ENCODE assay signal across 14 cellular contexts in genomic region chr4:108972613-108973283, GRCh38.
DNase-seq lines count a peak whose midpoint lies in the region; ATAC-seq, FAIRE-seq and TF ChIP-seq lines count a peak whose summit lies in the region.
"Had no signal": no experiment of that assay in that cellular context is flagged by ENCODE, and none has a peak within 500 bp of the region (broad histone marks: within the 10 kb centered on the region; RNA-seq: fewer than 3 reads in every experiment).

No MANE protein-coding gene starts in this region.

- H3K4ac ChIP-seq in mesendoderm (ENCODE audit: low read depth, low read length), result no peak overlapping the region

- intact Hi-C loops in CD4-positive, alpha-beta memory T cell (cut with micrococcal nuclease), result no loop called here
- intact Hi-C loops in pancreas (cut with DNase I), result no loop called here

- H3K4me1 Mint-ChIP-seq in CD4-positive, alpha-beta memory T cell, result peaks cover 13 to 24% (median 21%) of the 10 kb centered on the region in 4 donors
- H3K4me1 Mint-ChIP-seq in activated CD8-positive, alpha-beta T cell treated with anti-CD3 and anti-CD28 coated beads, Interleukin-2, amount 10 ng/mL, durations not matched to agents 7 days and 5 days (ENCODE audit: low read depth), result peaks cover 37% of the 10 kb centered on the region

- no peak overlapping the region for H3K56ac ChIP-seq in mesendoderm (ENCODE audit: low read length)

- peak; percentile 60 for ATAC-seq in GM18868 (IDR thresholded peaks at IDR 0.05; ENCODE audit: unreplicated experiment)
- ATAC-seq in HG02981 (IDR thresholded peaks at IDR 0.05; ENCODE audit: unreplicated experiment), result peak; percentile 57
- peak; percentile 87 for ATAC-seq in activated CD8-positive, alpha-beta T cell treated with anti-CD3 and anti-CD28 coated beads, Interleukin-2, amount 10 ng/mL, durations not matched to agents 7 days and 5 days
- no peak for ATAC-seq in pancreas
- ATAC-seq: heart left ventricle had no signal

- H3K27ac ChIP-seq in CD4-positive, alpha-beta memory T cell (ENCODE audit: low read depth, low read length), result no peak overlapping the region
- H3K27ac ChIP-seq in mesendoderm (ENCODE audit: low read depth, low read length) (no peak overlapping the region), pancreas (no peak overlapping the region)
- H3K27ac ChIP-seq: heart left ventricle, right atrium auricular region, stomach had no signal

- no peak for DNase-seq in CD4-positive, alpha-beta memory T cell
- DNase-seq in activated CD8-positive, alpha-beta T cell treated with anti-CD3 and anti-CD28 coated beads, Interleukin-2, amount 10 ng/mL, durations not matched to agents 7 days and 5 days, result peak; percentile 35
- DNase-seq in mesendoderm (no peak), pancreas (no peak)
- DNase-seq in effector CD4-positive, alpha-beta T cell, result no peak
- no peak for DNase-seq in stimulated activated CD4-positive, alpha-beta T cell treated with anti-CD3 and anti-CD28 coated beads, Interleukin-12 subunit alpha, Interleukin-12 subunit beta, amount 100 ng/mL, for 4 hours
- DNase-seq: erythroblast; heart left ventricle; NCI-H2107; stimulated activated CD4-positive, alpha-beta T cell treated with anti-CD3 and anti-CD28 coated beads, Interleukin-4, amount 100 ng/mL, for 24 hours; stomach had no signal

- peaks cover 20% of the 10 kb centered on the region for H3K4me1 ChIP-seq in CD4-positive, alpha-beta memory T cell (ENCODE audit: insufficient read depth, low read length)
- H3K4me1 ChIP-seq in mesendoderm (ENCODE audit: control insufficient read depth, low read depth, low read length) (no peaks in the 10 kb centered on the region), pancreas (no peaks in the 10 kb centered on the region)
- H3K4me1 ChIP-seq: heart left ventricle, right atrium auricular region, stomach had no signal

- no peak for TF ChIP-seq CTCF in pancreas (IDR thresholded peaks at IDR 0.05)

- no CpG with 5 or more reads among the region's 5 CpGs for WGBS in mesendoderm (ENCODE audit: extremely low coverage, insufficient coverage, low lambda C conversion rate)
- WGBS in pancreas, 2 donors, result 57 to 60% methylated on average over 5 of the region's 5 CpGs

- peak overlapping the region in 5 of 8 donors; percentile 2 to 45 (median 33) for H3K4me3 Mint-ChIP-seq in CD4-positive, alpha-beta memory T cell
- peak overlapping the region; percentile 43 for H3K4me3 Mint-ChIP-seq in activated CD8-positive, alpha-beta T cell treated with anti-CD3 and anti-CD28 coated beads, Interleukin-2, amount 10 ng/mL, durations not matched to agents 7 days and 5 days

- H3K79me2 ChIP-seq in mesendoderm (ENCODE audit: control insufficient read depth, insufficient read depth, low read length), result no peaks in the 10 kb centered on the region

- no peak overlapping the region for H4K8ac ChIP-seq in mesendoderm (ENCODE audit: low read depth, low read length)

- H2BK15ac ChIP-seq in mesendoderm (replicated peaks; ENCODE audit: low read depth), result no peak overlapping the region

- CTCF ChIA-PET in CD4-positive, alpha-beta memory T cell (lab: Charles Lee; ENCODE audit: partially characterized antibody), result no interaction called here
- CTCF ChIA-PET in activated CD8-positive, alpha-beta T cell treated with anti-CD3 and anti-CD28 coated beads, Interleukin-2, amount 10 ng/mL, durations not matched to agents 7 days and 5 days (lab: Charles Lee), result no interaction called here

- H3K9ac ChIP-seq in mesendoderm (ENCODE audit: low read length), result no peak overlapping the region

- H4K5ac ChIP-seq in mesendoderm (ENCODE audit: low read length), result no peak overlapping the region

- POLR2A ChIA-PET in CD4-positive, alpha-beta memory T cell (lab: Charles Lee; ENCODE audit: partially characterized antibody), result no interaction called here
- POLR2A ChIA-PET in activated CD8-positive, alpha-beta T cell treated with anti-CD3 and anti-CD28 coated beads, Interleukin-2, amount 10 ng/mL, durations not matched to agents 7 days and 5 days (lab: Charles Lee), result interaction anchor here (0.6 to 0.7 kb wide), 3 partner anchors 16 to 713 kb away, joined by 3 read pairs; no protein-coding TSS in a partner anchor

- H3K36me3 ChIP-seq in CD4-positive, alpha-beta memory T cell (ENCODE audit: insufficient read depth, low read length), result no peaks in the 10 kb centered on the region
- no peaks in the 10 kb centered on the region for H3K36me3 ChIP-seq in mesendoderm (ENCODE audit: control insufficient read depth, insufficient read depth, low read length)
- H3K36me3 ChIP-seq in pancreas, result no peaks in the 10 kb centered on the region
- H3K36me3 ChIP-seq: heart left ventricle, right atrium auricular region, stomach had no signal

- H3K23ac ChIP-seq in mesendoderm (ENCODE audit: low read length), result no peak overlapping the region

- H3K27ac Mint-ChIP-seq in CD4-positive, alpha-beta memory T cell, result peak overlapping the region in 2 of 7 donors; percentile 30 to 37
- peak overlapping the region; percentile 92 for H3K27ac Mint-ChIP-seq in activated CD8-positive, alpha-beta T cell treated with anti-CD3 and anti-CD28 coated beads, Interleukin-2, amount 10 ng/mL, durations not matched to agents 7 days and 5 days

- H2BK120ac ChIP-seq in mesendoderm (ENCODE audit: low read depth, low read length), result no peak overlapping the region

- H3K36me3 Mint-ChIP-seq in CD4-positive, alpha-beta memory T cell, result no peaks in the 10 kb centered on the region
- H3K36me3 Mint-ChIP-seq in activated CD8-positive, alpha-beta T cell treated with anti-CD3 and anti-CD28 coated beads, Interleukin-2, amount 10 ng/mL, durations not matched to agents 7 days and 5 days (ENCODE audit: low read depth), result peaks cover 55% of the 10 kb centered on the region

- no peak overlapping the region for H2BK5ac ChIP-seq in mesendoderm (ENCODE audit: low read length)

- no peaks in the 10 kb centered on the region for H3K27me3 ChIP-seq in CD4-positive, alpha-beta memory T cell (ENCODE audit: insufficient read depth, low read length)
- H3K27me3 ChIP-seq in mesendoderm (ENCODE audit: insufficient read depth, low read length, poor library complexity) (no peaks in the 10 kb centered on the region), pancreas (no peaks in the 10 kb centered on the region)
- H3K27me3 ChIP-seq: heart left ventricle, right atrium auricular region, stomach had no signal

- FAIRE-seq in pancreas (lab: Jason Lieb, UNC), result no peak

- H2AK5ac ChIP-seq in mesendoderm (ENCODE audit: low read length), result no peak overlapping the region

- H3K9me3 ChIP-seq in CD4-positive, alpha-beta memory T cell (ENCODE audit: control insufficient read depth in 1 of 2, low read length in 2 of 2), result no peaks in the 10 kb centered on the region
- no peaks in the 10 kb centered on the region for H3K9me3 ChIP-seq in pancreas
- H3K9me3 ChIP-seq: heart left ventricle, right atrium auricular region, stomach had no signal

- H3K18ac ChIP-seq in mesendoderm (ENCODE audit: low read length), result no peak overlapping the region

- H3K79me1 ChIP-seq in mesendoderm (ENCODE audit: low read length), result no peaks in the 10 kb centered on the region

- peaks cover 0 to 9% (median 0%) of the 10 kb centered on the region in 8 donors for H3K9me3 Mint-ChIP-seq in CD4-positive, alpha-beta memory T cell
- peaks cover 24% of the 10 kb centered on the region for H3K9me3 Mint-ChIP-seq in activated CD8-positive, alpha-beta T cell treated with anti-CD3 and anti-CD28 coated beads, Interleukin-2, amount 10 ng/mL, durations not matched to agents 7 days and 5 days (ENCODE audit: insufficient read depth)

- H3K4me3 ChIP-seq in CD4-positive, alpha-beta memory T cell (ENCODE audit: low read length in 2 of 2), result no peak overlapping the region
- H3K4me3 ChIP-seq in mesendoderm (ENCODE audit: low read length) (no peak overlapping the region), pancreas (no peak overlapping the region)
- H3K4me3 ChIP-seq: heart left ventricle, right atrium auricular region, stomach had no signal

- no peaks in the 10 kb centered on the region for H3K27me3 Mint-ChIP-seq in CD4-positive, alpha-beta memory T cell
- no peaks in the 10 kb centered on the region for H3K27me3 Mint-ChIP-seq in activated CD8-positive, alpha-beta T cell treated with anti-CD3 and anti-CD28 coated beads, Interleukin-2, amount 10 ng/mL, durations not matched to agents 7 days and 5 days (ENCODE audit: low read depth)

- H3K4me2 ChIP-seq in mesendoderm (ENCODE audit: low read length), result no peak overlapping the region

Comparison
In these comparisons a context has a peak if more than half of its experiments do, and no peak if none do; other contexts are left out.
1. ATAC-seq: peak in GM18868 (single experiment), HG02981 (single experiment) and activated CD8-positive, alpha-beta T cell treated with anti-CD3 and anti-CD28 coated beads, Interleukin-2, amount 10 ng/mL, durations not matched to agents 7 days and 5 days (single experiment); none in pancreas (0 of 4).